Comparison of ENCODE assay signal across 16 cellular contexts in genomic region chr7:94452257-94452656, GRCh38. TPM values are rescaled to one million over a fixed set of nuclear protein-coding genes. Genes with fewer than 3 reads are reported as not detected.
DNase-seq lines count a peak whose midpoint lies in the region; ATAC-seq, FAIRE-seq and TF ChIP-seq lines count a peak whose summit lies in the region.
"Had no signal": no experiment of that assay in that cellular context is flagged by ENCODE, and none has a peak within 500 bp of the region (broad histone marks: within the 10 kb centered on the region; RNA-seq: fewer than 3 reads in every experiment).

No MANE protein-coding gene starts in this region.

- TF ChIP-seq POLR2A in K562 (conservative IDR thresholded peaks at IDR 0.05) (no peak), esophagus squamous epithelium (IDR thresholded peaks at IDR 0.05) (no peak)

- no peak overlapping the region for H3K4me2 ChIP-seq in K562 (ENCODE audit: insufficient read depth, low read length)
- H3K4me2 ChIP-seq: neural progenitor cell, PC-9, smooth muscle cell had no signal

- H3K36me3 ChIP-seq in K562 (ENCODE audit: control insufficient read depth, insufficient read depth, low read length), result no peaks in the 10 kb centered on the region
- no peaks in the 10 kb centered on the region for H3K36me3 ChIP-seq in rectal smooth muscle tissue (ENCODE audit: control insufficient read depth, insufficient read depth, low read length)
- H3K36me3 ChIP-seq in esophagus squamous epithelium, result no peaks in the 10 kb centered on the region
- H3K36me3 ChIP-seq: neural progenitor cell had no signal

- FAIRE-seq in K562 (lab: Jason Lieb, UNC), result peak; percentile 72
- FAIRE-seq: kidney had no signal

- in situ Hi-C loops in K562 (cut with MboI), result no loop called here

- no peaks in the 10 kb centered on the region for H3K9me1 ChIP-seq in K562 (ENCODE audit: control insufficient read depth, insufficient read depth, low read length)

- WGBS in K562 (ENCODE audit: insufficient coverage, low coverage, missing lambda C conversion rate), result 0% methylated on average over 4 of the region's 4 CpGs
- WGBS in esophagus squamous epithelium, 2 donors, result 47 to 48% methylated on average over 4 of the region's 4 CpGs

- H3K9me3 ChIP-seq in K562 (replicated peaks; ENCODE audit: control insufficient read depth, insufficient read depth, low read depth, low read length) (no peaks in the 10 kb centered on the region), esophagus squamous epithelium (no peaks in the 10 kb centered on the region)

- no TSS peak for BruUV-seq in K562 (replicated peaks; lab: Mats Ljungman, UMichigan)

- intact Hi-C loops in K562 (cut with micrococcal nuclease), result no loop called here
- intact Hi-C loops in esophagus squamous epithelium (cut with DNase I), result no loop called here

- ATAC-seq in K562, result no peak

- POLR2A ChIA-PET in K562 (lab: Yijun Ruan, JAX), result no interaction called here

- DNase-seq in NCI-H1105 treated with DMSO at 0.1 percent for 48 hours (lab: John Stamatoyannopoulos, UW) (peak; percentile 92), NCI-H2196 treated with DMSO at 0.1 percent for 48 hours (lab: John Stamatoyannopoulos, UW; ENCODE audit: unreplicated experiment) (peak; percentile 93), K562 (ENCODE audit: extremely low read depth in 1 of 4, low spot score in 3 of 4) (no peak), esophagus squamous epithelium (lab: John Stamatoyannopoulos, UW) (no peak), NCI-H2227 (lab: John Stamatoyannopoulos, UW; ENCODE audit: unreplicated experiment) (no peak), HUDEP-2 (lab: John Stamatoyannopoulos, UW; ENCODE audit: unreplicated experiment in 76 of 76) (no peak)
- DNase-seq: activated CD4-positive, alpha-beta T cell treated with anti-CD3 and anti-CD28 coated beads, Interleukin-2, amount 50 U/mL, for 48 hours; activated gamma-delta T cell; CD4-positive, CD25-positive, alpha-beta regulatory T cell; effector memory CD4-positive, alpha-beta T cell; Karpas-422; kidney; PC-9 had no signal

- H2AFZ ChIP-seq in K562 (ENCODE audit: low read depth, low read length), result no peak overlapping the region
- H2AFZ ChIP-seq: neural progenitor cell, PC-9 had no signal

- TF ChIP-seq EP300 in K562 (IDR thresholded peaks at IDR 0.05; ENCODE audit: low read length), result no peak

- H3K27me3 ChIP-seq in K562 (ENCODE audit: control insufficient read depth in 2 of 2, insufficient read depth in 2 of 2, low read length in 2 of 2) (no peaks in the 10 kb centered on the region), rectal smooth muscle tissue (ENCODE audit: control insufficient read depth, insufficient read depth, low read length) (no peaks in the 10 kb centered on the region), esophagus squamous epithelium (no peaks in the 10 kb centered on the region)
- H3K27me3 ChIP-seq: neural progenitor cell had no signal

- H3K27ac ChIP-seq in K562 (ENCODE audit: extremely low read depth, low read depth, low read length) (no peak overlapping the region), rectal smooth muscle tissue (ENCODE audit: low read depth, low read length) (peak overlapping the region; percentile 32), esophagus squamous epithelium (no peak overlapping the region)
- H3K27ac ChIP-seq: neural progenitor cell, PC-9 had no signal

- no peaks in the 10 kb centered on the region for H3K79me2 ChIP-seq in K562 (ENCODE audit: control insufficient read depth, insufficient read depth, low read length)

- H3K4me3 ChIP-seq in K562 (no peak overlapping the region), rectal smooth muscle tissue (ENCODE audit: low read length) (no peak overlapping the region), esophagus squamous epithelium (no peak overlapping the region)
- H3K4me3 ChIP-seq: neural progenitor cell, PC-9, smooth muscle cell had no signal

- no peak for TF ChIP-seq RAD21 in K562 (CRISPR knock-in tag; conservative IDR thresholded peaks at IDR 0.05 in 1 of 2, IDR thresholded peaks at IDR 0.05 in 1 of 2)

- TF ChIP-seq CTCF in K562 (IDR thresholded peaks at IDR 0.05 in 2 of 3, conservative IDR thresholded peaks at IDR 0.05 in 1 of 3; ENCODE audit: insufficient read depth in 2 of 3, low read depth in 1 of 3, low read length in 3 of 3) (no peak), esophagus squamous epithelium (IDR thresholded peaks at IDR 0.05) (no peak)

- no peaks in the 10 kb centered on the region for H4K20me1 ChIP-seq in K562 (replicated peaks; ENCODE audit: control insufficient read depth, insufficient read depth, low read length)

- CTCF ChIA-PET in K562 (lab: Yijun Ruan, JAX; ENCODE audit: low intra/inter-chr PET ratio), result no interaction called here

- no peaks in the 10 kb centered on the region for H3K4me1 ChIP-seq in K562 (replicated peaks in 1 of 2; ENCODE audit: control insufficient read depth in 2 of 2, insufficient read depth in 2 of 2, low read length in 2 of 2)
- H3K4me1 ChIP-seq in rectal smooth muscle tissue (ENCODE audit: control insufficient read depth, insufficient read depth, low read length), result peaks cover 5% of the 10 kb centered on the region
- H3K4me1 ChIP-seq in esophagus squamous epithelium, result no peaks in the 10 kb centered on the region
- H3K4me1 ChIP-seq: neural progenitor cell had no signal

- H3K9ac ChIP-seq in K562 (ENCODE audit: insufficient read depth in 1 of 2, low read depth in 2 of 2, low read length in 2 of 2) (no peak overlapping the region), rectal smooth muscle tissue (ENCODE audit: low read length) (no peak overlapping the region)
- H3K9ac ChIP-seq: neural progenitor cell had no signal

TF ChIP-seq in K562, 482 proteins besides CTCF, POLR2A, EP300 and RAD21:
- TF ChIP-seq RBFOX2 (IDR thresholded peaks at IDR 0.05; ENCODE audit: low read depth, low read length) (no peak), CREBBP (IDR thresholded peaks at IDR 0.05; ENCODE audit: low read depth, low read length) (no peak), SIN3B (IDR thresholded peaks at IDR 0.05; ENCODE audit: low read depth) (no peak), CBX5 (IDR thresholded peaks at IDR 0.05; ENCODE audit: borderline replicate concordance, low read depth) (no peak)

RNA-seq across cellular contexts. Expression of gene CASD1, which starts 57.4 kb away (rescaled TPM):
- 10.3 and 20.8 TPM in 2 replicates for total RNA-seq in K562 (2011; cell fraction: chromatin; rRNA removed; ENCODE audit: low replicate concordance)
- 6.3 and 10.0 TPM in 2 replicates for total RNA-seq in K562 (2011; cell fraction: nucleolus; rRNA removed)
- 7.9 and 12.4 TPM in 2 replicates for total RNA-seq in K562 (2011; cell fraction: nucleoplasm; rRNA removed)
- total RNA-seq in K562 (2014; rRNA removed) (2.4 and 2.7 TPM in 2 replicates), K562 (2014; rRNA removed; fragmentation: Illumina TruSeq; extraction: Trizol) (5.7 and 6.5 TPM in 2 replicates), K562 (2015; rRNA removed; fragmentation: Illumina TruSeq; extraction: Trizol) (5.5 and 8.2 TPM in 2 replicates), K562 (2021) (3.4 and 5.0 TPM in 2 replicates), esophagus squamous epithelium (10 to 100 TPM in 2 of 4 donors, 1 to 10 TPM in 2; 2.3 to 28.3 (median 10.8) TPM)
- polyA plus RNA-seq in K562 (2011; rRNA removed) (5.4 and 7.5 TPM in 2 replicates), K562 (2014; fragmentation: Illumina TruSeq; extraction: Trizol) (3.9 and 4.8 TPM in 2 replicates), K562 (2014; fragmentation: Nextera tagmentation; extraction: Ambion mirVana) (1 to 10 TPM; 1.2 to 2.8 TPM), K562 (2014; rRNA removed) (2.9 and 3.8 TPM in 2 replicates)
- polyA plus RNA-seq in K562 (2011; cell fraction: cytosol; rRNA removed), result 0.57 and 1.8 TPM in 2 replicates
- polyA plus RNA-seq in K562 (2011; cell fraction: nucleus; rRNA removed), result 9.8 and 13.4 TPM in 2 replicates
- polyA plus RNA-seq in K562 (2012), result 2.6 and 4.2 TPM in 2 replicates
- 4.4 and 7.8 TPM in 2 replicates for polyA minus RNA-seq in K562 (2011; rRNA and poly(A)+ RNA removed)
- 3.1 and 7.1 TPM in 2 replicates for polyA minus RNA-seq in K562 (2011; cell fraction: cytosol; rRNA and poly(A)+ RNA removed)
- polyA minus RNA-seq in K562 (2011; cell fraction: nucleus; rRNA and poly(A)+ RNA removed), result 8.5 and 9.3 TPM in 2 replicates

RNA-seq across cellular contexts. Expression of gene COL1A2, which starts 57.6 kb away (rescaled TPM):
- 16.6 and 49.0 TPM in 2 replicates for total RNA-seq in K562 (2011; cell fraction: chromatin; rRNA removed; ENCODE audit: low replicate concordance)
- total RNA-seq in K562 (2011; cell fraction: nucleolus; rRNA removed), result 20.1 and 54.5 TPM in 2 replicates
- 14.3 and 19.7 TPM in 2 replicates for total RNA-seq in K562 (2011; cell fraction: nucleoplasm; rRNA removed)
- total RNA-seq in K562 (2014; rRNA removed), result 1.5 and 1.7 TPM in 2 replicates
- 1.2 and 1.6 TPM in 2 replicates for total RNA-seq in K562 (2014; rRNA removed; fragmentation: Illumina TruSeq; extraction: Trizol)
- total RNA-seq in K562 (2015; rRNA removed; fragmentation: Illumina TruSeq; extraction: Trizol), result 1.1 and 1.2 TPM in 2 replicates
- total RNA-seq in K562 (2021), result 5.5 and 8.2 TPM in 2 replicates
- 1.8 and 11.6 TPM in 2 replicates for polyA plus RNA-seq in K562 (2011; rRNA removed)
- 0.58 and 8.6 TPM in 2 replicates for polyA plus RNA-seq in K562 (2011; cell fraction: cytosol; rRNA removed)
- polyA plus RNA-seq in K562 (2011; cell fraction: nucleus; rRNA removed), result 4.2 and 84.4 TPM in 2 replicates
- 1.9 and 3.6 TPM in 2 replicates for polyA plus RNA-seq in K562 (2012)
- 3.3 and 3.7 TPM in 2 replicates for polyA plus RNA-seq in K562 (2014; fragmentation: Illumina TruSeq; extraction: Trizol)
- 1 to 10 TPM in 1 of 2 experiments, under 1 TPM in 1; 0.94 to 1.1 TPM for polyA plus RNA-seq in K562 (2014; fragmentation: Nextera tagmentation; extraction: Ambion mirVana)
- 1.4 and 2.9 TPM in 2 replicates for polyA plus RNA-seq in K562 (2014; rRNA removed)
- polyA minus RNA-seq in K562 (2011; rRNA and poly(A)+ RNA removed), result 2.4 and 19.8 TPM in 2 replicates
- polyA minus RNA-seq in K562 (2011; cell fraction: cytosol; rRNA and poly(A)+ RNA removed), result 3.3 and 21.9 TPM in 2 replicates
- polyA minus RNA-seq in K562 (2011; cell fraction: nucleus; rRNA and poly(A)+ RNA removed), result 3.2 and 42.3 TPM in 2 replicates
- total RNA-seq in esophagus squamous epithelium, result 100 to 1,000 TPM in 1 of 4 donors, 10 to 100 TPM in 3; 18.8 to 129 (median 44.3) TPM
- total RNA-seq: CD4-positive, CD25-positive, alpha-beta regulatory T cell; PC-9 had no signal
- polyA plus RNA-seq: CD4-positive, CD25-positive, alpha-beta regulatory T cell had no signal

Comparison
In these comparisons a context has a peak if more than half of its experiments do, and no peak if none do; other contexts are left out.
1. DNase-seq: peak in NCI-H1105 treated with DMSO at 0.1 percent for 48 hours (single experiment) and NCI-H2196 treated with DMSO at 0.1 percent for 48 hours (single experiment); none in K562 (0 of 4), esophagus squamous epithelium (single experiment), NCI-H2227 (single experiment) and HUDEP-2 (0 of 76).